ENCODE assay signal across 35 cellular contexts in genomic region chr12:9786726-9787339, GRCh38. TPM values are rescaled to one million over a fixed set of nuclear protein-coding genes. Genes with fewer than 3 reads are reported as not detected.
DNase-seq lines count a peak whose midpoint lies in the region; ATAC-seq and TF ChIP-seq lines count a peak whose summit lies in the region.
"Had no signal": no experiment of that assay in that cellular context is flagged by ENCODE, and none has a peak within 500 bp of the region (broad histone marks: within the 10 kb centered on the region; RNA-seq: fewer than 3 reads in every experiment).

No MANE protein-coding gene starts in this region.

- no peak overlapping the region for H3K23ac ChIP-seq in H9 (ENCODE audit: insufficient read length, low read depth, low read length)

- no peak overlapping the region for H3K4me3 Mint-ChIP-seq in H9
- peak overlapping the region; percentile 56 for H3K4me3 Mint-ChIP-seq in activated T-helper 17 cell treated with anti-CD3 and anti-CD28 coated beads, Interleukin-2, amount 50 U/mL, for 72 hours
- no peak overlapping the region for H3K4me3 Mint-ChIP-seq in CD4-positive, alpha-beta T cell
- no peak overlapping the region for H3K4me3 Mint-ChIP-seq in CD4-positive, alpha-beta memory T cell
- H3K4me3 Mint-ChIP-seq: activated CD4-positive, alpha-beta T cell treated with anti-CD3 and anti-CD28 coated beads, Interleukin-2, amount 10 ng/mL, durations not matched to agents 24 days and 14 days; activated naive CD8-positive, alpha-beta T cell treated with anti-CD3 and anti-CD28 coated beads, Interleukin-2, amount 10 ng/mL, durations not matched to agents 7 days and 5 days had no signal

- no peaks in the 10 kb centered on the region; the same call in 1 of the 2 replicates for H3K27me3 Mint-ChIP-seq in H9 (ENCODE audit: low read depth)
- no peaks in the 10 kb centered on the region for H3K27me3 Mint-ChIP-seq in activated T-helper 17 cell treated with anti-CD3 and anti-CD28 coated beads, Interleukin-2, amount 50 U/mL, for 72 hours
- no peaks in the 10 kb centered on the region for H3K27me3 Mint-ChIP-seq in CD4-positive, alpha-beta T cell
- no peaks in the 10 kb centered on the region for H3K27me3 Mint-ChIP-seq in CD4-positive, alpha-beta memory T cell
- H3K27me3 Mint-ChIP-seq: activated CD4-positive, alpha-beta T cell treated with anti-CD3 and anti-CD28 coated beads, Interleukin-2, amount 10 ng/mL, durations not matched to agents 24 days and 14 days; activated naive CD8-positive, alpha-beta T cell treated with anti-CD3 and anti-CD28 coated beads, Interleukin-2, amount 10 ng/mL, durations not matched to agents 7 days and 5 days had no signal

- no peak overlapping the region for H2BK20ac ChIP-seq in H9 (ENCODE audit: low read depth, low read length, poor library complexity, severe bottlenecking)

- DNase-seq in H9 = no peak
- peak; percentile 4 for DNase-seq in glomerular visceral epithelial cell (ENCODE audit: extremely low spot score)
- DNase-seq in CD4-positive, alpha-beta T cell = no peak
- no peak for DNase-seq in CD4-positive, alpha-beta memory T cell
- no peak for DNase-seq in activated effector memory CD4-positive, alpha-beta T cell treated with Interleukin-2 at 50 U/mL for 16 hours
- no peak for DNase-seq in GDM1 (lab: John Stamatoyannopoulos, UW)
- DNase-seq: activated CD4-positive, alpha-beta T cell treated with anti-CD3 and anti-CD28 coated beads, Interleukin-2, amount 10 ng/mL, durations not matched to agents 24 days and 14 days; activated naive CD8-positive, alpha-beta T cell treated with anti-CD3 and anti-CD28 coated beads, Interleukin-2, amount 10 ng/mL, durations not matched to agents 7 days and 5 days; Calu3; DND-41; glutamatergic neuron; NCI-H1417; NCI-H2081; NCI-H2227 treated with DMSO at 0.1 percent for 48 hours; NCI-H69; right cardiac atrium; SHP77; stimulated activated CD4-positive, alpha-beta T cell treated with anti-CD3 and anti-CD28 coated beads, Interleukin-12 subunit alpha, Interleukin-12 subunit beta, amount 100 ng/mL, for 4 hours; stimulated activated CD4-positive, alpha-beta T cell treated with anti-CD3 and anti-CD28 coated beads, Interleukin-4, amount 100 ng/mL, for 1 hour; substantia nigra; SW 1271; T-helper 9 cell; upper lobe of left lung; WERI-Rb-1 had no signal

- H4K5ac ChIP-seq in H9 (ENCODE audit: insufficient read length, low read depth, low read length) = no peak overlapping the region

- H3K27ac Mint-ChIP-seq in H9 = peak overlapping the region; percentile 54 to 92 (median 90)
- H3K27ac Mint-ChIP-seq in activated T-helper 17 cell treated with anti-CD3 and anti-CD28 coated beads, Interleukin-2, amount 50 U/mL, for 72 hours = no peak overlapping the region
- no peak overlapping the region for H3K27ac Mint-ChIP-seq in CD4-positive, alpha-beta T cell
- peak overlapping the region in 1 of 7 donors; percentile 73 for H3K27ac Mint-ChIP-seq in CD4-positive, alpha-beta memory T cell
- H3K27ac Mint-ChIP-seq: activated CD4-positive, alpha-beta T cell treated with anti-CD3 and anti-CD28 coated beads, Interleukin-2, amount 10 ng/mL, durations not matched to agents 24 days and 14 days; activated naive CD8-positive, alpha-beta T cell treated with anti-CD3 and anti-CD28 coated beads, Interleukin-2, amount 10 ng/mL, durations not matched to agents 7 days and 5 days had no signal

- H3K18ac ChIP-seq in H9 (ENCODE audit: insufficient read length, low read depth, low read length) = no peak overlapping the region

- H3T11ph ChIP-seq in H9 (ENCODE audit: low read length) = no peak overlapping the region

- no peak for ATAC-seq in activated T-helper 17 cell treated with anti-CD3 and anti-CD28 coated beads, Interleukin-2, amount 50 U/mL, for 72 hours (replicated peaks)
- no peak for ATAC-seq in CD4-positive, alpha-beta T cell (ENCODE audit: poor library complexity)
- ATAC-seq: Panc1, right cardiac atrium had no signal

- H2BK12ac ChIP-seq in H9 (ENCODE audit: insufficient read length, low read depth, low read length) = no peak overlapping the region

- no peak for TF ChIP-seq CTCF in H9 (conservative IDR thresholded peaks at IDR 0.05)
- no peak for TF ChIP-seq CTCF in CD4-positive, alpha-beta T cell (IDR thresholded peaks at IDR 0.05)

- H4K8ac ChIP-seq in H9 (replicated peaks; ENCODE audit: insufficient read length, low read depth, low read length) = no peak overlapping the region

- H3K4ac ChIP-seq in H9 (ENCODE audit: low read depth, low read length) = no peak overlapping the region

- intact Hi-C loops in CD4-positive, alpha-beta T cell (cut with DNase I, micrococcal nuclease) = no loop called here
- intact Hi-C loops in CD4-positive, alpha-beta memory T cell (cut with micrococcal nuclease) = no loop called here

- H2BK15ac ChIP-seq in H9 (ENCODE audit: low read depth, low read length) = no peak overlapping the region

- no peak overlapping the region for H4K91ac ChIP-seq in H9 (ENCODE audit: insufficient read length, low read depth, low read length)

- no peaks in the 10 kb centered on the region for H3K79me1 ChIP-seq in H9 (ENCODE audit: insufficient read depth, low read depth, low read length, poor library complexity, severe bottlenecking)

- H3K9me3 Mint-ChIP-seq in H9 = peaks cover 12% of the 10 kb centered on the region in 2 experiments
- peaks cover 4% of the 10 kb centered on the region for H3K9me3 Mint-ChIP-seq in activated T-helper 17 cell treated with anti-CD3 and anti-CD28 coated beads, Interleukin-2, amount 50 U/mL, for 72 hours
- no peaks in the 10 kb centered on the region for H3K9me3 Mint-ChIP-seq in CD4-positive, alpha-beta T cell
- H3K9me3 Mint-ChIP-seq in CD4-positive, alpha-beta memory T cell = peaks cover 0 to 2% (median 0%) of the 10 kb centered on the region in 8 donors

- WGBS in H9 (ENCODE audit: extremely low coverage, insufficient read length, low lambda C conversion rate) = no CpG with 5 or more reads among the region's 2 CpGs

- H3K4me1 ChIP-seq in H9 (ENCODE audit: insufficient read depth, low read length) (peaks cover 2% of the 10 kb centered on the region; the same call in 1 of the 2 replicates), HUES6 (ENCODE audit: control insufficient read depth, insufficient read depth, low read length) (peaks cover 33% of the 10 kb centered on the region)
- peaks cover 11% of the 10 kb centered on the region for H3K4me1 ChIP-seq in CD4-positive, alpha-beta memory T cell (ENCODE audit: insufficient read depth, low read length)
- H3K4me1 ChIP-seq: BLaER1 treated with 17β-estradiol and CSF1 and Interleukin-3, amounts not matched to agents 10 nM and 100 nM; upper lobe of left lung had no signal

- H3K27ac ChIP-seq in H9 (ENCODE audit: insufficient read length, low read depth, low read length) = no peak overlapping the region
- H3K27ac ChIP-seq in HUES6 (ENCODE audit: low read depth, low read length) = 0 out of 2 replicates have a peak overlapping the region, but pooled peaks have one; percentile 53
- H3K27ac ChIP-seq in CD4-positive, alpha-beta T cell (ENCODE audit: low read depth, low read length) = no peak overlapping the region
- no peak overlapping the region for H3K27ac ChIP-seq in CD4-positive, alpha-beta memory T cell (ENCODE audit: low read depth, low read length)
- H3K27ac ChIP-seq: BLaER1 treated with 17β-estradiol and CSF1 and Interleukin-3, amounts not matched to agents 10 nM and 100 nM; brain microvascular endothelial cell; upper lobe of left lung; WERI-Rb-1 had no signal

- H4K20me1 ChIP-seq in H9 (ENCODE audit: control insufficient read depth, insufficient read depth, insufficient read length) = no peaks in the 10 kb centered on the region
- H4K20me1 ChIP-seq: BLaER1 treated with 17β-estradiol and CSF1 and Interleukin-3, amounts not matched to agents 10 nM and 100 nM had no signal

- H2BK120ac ChIP-seq in H9 (ENCODE audit: low read depth, low read length, poor library complexity, severe bottlenecking) = no peak overlapping the region

- POLR2A ChIA-PET in CD4-positive, alpha-beta T cell (lab: Charles Lee) = no interaction called here
- POLR2A ChIA-PET in CD4-positive, alpha-beta memory T cell (lab: Charles Lee; ENCODE audit: partially characterized antibody) = no interaction called here

- H2AFZ ChIP-seq in H9 (ENCODE audit: low read length) = no peak overlapping the region

- H3K79me2 ChIP-seq in H9 (ENCODE audit: insufficient read depth, low read length) = no peaks in the 10 kb centered on the region

- no peak overlapping the region for H3K9ac ChIP-seq in H9 (ENCODE audit: extremely low read depth, insufficient read length, low read length)
- H3K9ac ChIP-seq in HUES6 (ENCODE audit: low read length) = no peak overlapping the region
- H3K9ac ChIP-seq: BLaER1 treated with 17β-estradiol and CSF1 and Interleukin-3, amounts not matched to agents 10 nM and 100 nM had no signal

- H3K36me3 ChIP-seq in HUES6 (ENCODE audit: control insufficient read depth, insufficient read depth, low read length) = no peaks in the 10 kb centered on the region
- H3K36me3 ChIP-seq in CD4-positive, alpha-beta memory T cell (ENCODE audit: insufficient read depth, low read length) = no peaks in the 10 kb centered on the region
- H3K36me3 ChIP-seq: BLaER1 treated with 17β-estradiol and CSF1 and Interleukin-3, amounts not matched to agents 10 nM and 100 nM; brain microvascular endothelial cell; upper lobe of left lung; WERI-Rb-1 had no signal

- H3K4me3 ChIP-seq in HUES6 (ENCODE audit: low read depth, low read length) = no peak overlapping the region
- H3K4me3 ChIP-seq in CD4-positive, alpha-beta memory T cell (ENCODE audit: low read length in 2 of 2) = no peak overlapping the region
- H3K4me3 ChIP-seq: BLaER1 treated with 17β-estradiol and CSF1 and Interleukin-3, amounts not matched to agents 10 nM and 100 nM; upper lobe of left lung had no signal

- H3K56ac ChIP-seq in H9 (ENCODE audit: insufficient read length, low read depth, low read length) = no peak overlapping the region

- CTCF ChIA-PET in CD4-positive, alpha-beta T cell (lab: Charles Lee) = interaction anchor here (1.3 kb wide), 1 partner anchor 36 kb away, joined by 3 read pairs; no protein-coding TSS in a partner anchor
- CTCF ChIA-PET in CD4-positive, alpha-beta memory T cell (lab: Charles Lee; ENCODE audit: partially characterized antibody) = interaction anchor here (0.7 kb wide), 1 partner anchor 11 kb away, joined by 3 read pairs; no protein-coding TSS in a partner anchor

- H2AK5ac ChIP-seq in H9 (ENCODE audit: insufficient read length, low read length) = no peak overlapping the region

- H3K36me3 Mint-ChIP-seq in H9 (ENCODE audit: insufficient read depth in 1 of 3, low read depth in 3 of 3) = peaks cover 4 to 27% (median 11%) of the 10 kb centered on the region in 3 experiments; a peak in 6 of 7 replicates
- no peaks in the 10 kb centered on the region for H3K36me3 Mint-ChIP-seq in activated T-helper 17 cell treated with anti-CD3 and anti-CD28 coated beads, Interleukin-2, amount 50 U/mL, for 72 hours (ENCODE audit: low read depth)
- H3K36me3 Mint-ChIP-seq in CD4-positive, alpha-beta T cell (ENCODE audit: low read depth) = no peaks in the 10 kb centered on the region
- H3K36me3 Mint-ChIP-seq in CD4-positive, alpha-beta memory T cell = no peaks in the 10 kb centered on the region

- H3K23me2 ChIP-seq in H9 (ENCODE audit: insufficient read length, low read depth, low read length, poor library complexity, severe bottlenecking) = no peaks in the 10 kb centered on the region

- no peak overlapping the region for H3K4me2 ChIP-seq in H9 (ENCODE audit: insufficient read depth, insufficient read length, low read length)
- H3K4me2 ChIP-seq: BLaER1 treated with 17β-estradiol and CSF1 and Interleukin-3, amounts not matched to agents 10 nM and 100 nM had no signal

- H3K14ac ChIP-seq in H9 (ENCODE audit: insufficient read depth, low read length) = no peak overlapping the region

- H3K9me3 ChIP-seq in H9 (ENCODE audit: control insufficient read depth, low read depth, low read length) (no peaks in the 10 kb centered on the region), HUES6 (ENCODE audit: control insufficient read depth, insufficient read depth, low read depth, low read length) (no peaks in the 10 kb centered on the region; the same call in 1 of the 2 replicates)
- no peaks in the 10 kb centered on the region for H3K9me3 ChIP-seq in CD4-positive, alpha-beta T cell (ENCODE audit: control insufficient read depth, low read length)
- no peaks in the 10 kb centered on the region for H3K9me3 ChIP-seq in CD4-positive, alpha-beta memory T cell (ENCODE audit: control insufficient read depth in 1 of 2, low read length in 2 of 2)
- H3K9me3 ChIP-seq: upper lobe of left lung had no signal

- H2BK5ac ChIP-seq in H9 (ENCODE audit: insufficient read length, low read length) = no peak overlapping the region

- H3K27me3 ChIP-seq in H9 (ENCODE audit: insufficient read depth, low read length) = no peaks in the 10 kb centered on the region
- H3K27me3 ChIP-seq in HUES6 (ENCODE audit: control insufficient read depth, insufficient read depth, low read length) = no peaks in the 10 kb centered on the region
- H3K27me3 ChIP-seq in CD4-positive, alpha-beta T cell (ENCODE audit: control insufficient read depth, insufficient read depth, low read length) = no peaks in the 10 kb centered on the region
- H3K27me3 ChIP-seq in CD4-positive, alpha-beta memory T cell (ENCODE audit: insufficient read depth, low read length) = no peaks in the 10 kb centered on the region
- H3K27me3 ChIP-seq: BLaER1 treated with 17β-estradiol and CSF1 and Interleukin-3, amounts not matched to agents 10 nM and 100 nM; brain microvascular endothelial cell; upper lobe of left lung had no signal

- peaks cover 52% of the 10 kb centered on the region in 2 experiments for H3K4me1 Mint-ChIP-seq in H9
- peaks cover 10% of the 10 kb centered on the region for H3K4me1 Mint-ChIP-seq in activated T-helper 17 cell treated with anti-CD3 and anti-CD28 coated beads, Interleukin-2, amount 50 U/mL, for 72 hours
- peaks cover 13% of the 10 kb centered on the region for H3K4me1 Mint-ChIP-seq in CD4-positive, alpha-beta T cell (ENCODE audit: low read depth)
- H3K4me1 Mint-ChIP-seq in CD4-positive, alpha-beta memory T cell = peaks cover 6 to 23% (median 15%) of the 10 kb centered on the region in 4 donors

RNA-seq across cellular contexts. Expression of gene CD69, which starts 26.1 kb away (rescaled TPM):
- not detected in 2 replicates for total RNA-seq in H9 (2021)
- 100 to 1,000 TPM in 1 of 2 donors, 10 to 100 TPM in 1; 51.8 to 150 TPM for total RNA-seq in activated T-helper 17 cell treated with anti-CD3 and anti-CD28 coated beads, Interleukin-2, amount 50 U/mL, for 72 hours
- 100 to 1,000 TPM; 631 to 659 TPM for total RNA-seq in CD4-positive, alpha-beta T cell
- total RNA-seq in CD4-positive, alpha-beta memory T cell = 10 to 100 TPM; 31.0 to 35.9 TPM
- polyA plus RNA-seq in CD4-positive, alpha-beta memory T cell = 1,000 to 10,000 TPM in 1 of 2 donors, 100 to 1,000 TPM in 1; 145 to 1,121 TPM
- polyA plus RNA-seq: AG04450 had no signal

RNA-seq across cellular contexts. Expression of gene KLRF1, which starts 40.4 kb away (rescaled TPM):
- total RNA-seq in H9 (2021) = not detected in 2 replicates
- total RNA-seq in activated T-helper 17 cell treated with anti-CD3 and anti-CD28 coated beads, Interleukin-2, amount 50 U/mL, for 72 hours = not detected
- total RNA-seq in CD4-positive, alpha-beta T cell = under 1 TPM in 1 of 2 experiments, not detected in 1; 0.44 TPM
- under 1 TPM; 0.28 to 0.49 TPM for total RNA-seq in CD4-positive, alpha-beta memory T cell
- polyA plus RNA-seq in CD4-positive, alpha-beta memory T cell = 1 to 10 TPM in 1 of 2 donors, under 1 TPM in 1; 0.30 to 1.1 TPM
- total RNA-seq: activated CD4-positive, alpha-beta T cell treated with anti-CD3 and anti-CD28 coated beads, Interleukin-2, amount 10 ng/mL, durations not matched to agents 24 days and 14 days; Calu3; cerebellum; endothelial cell of umbilical vein; mucosa of gallbladder had no signal
- polyA plus RNA-seq: AG04450, endothelial cell of umbilical vein, neural cell had no signal

RNA-seq across cellular contexts. Expression of gene CLECL1, which starts 53.9 kb away (rescaled TPM):
- total RNA-seq in H9 (2021) = not detected in 2 replicates
- total RNA-seq in activated T-helper 17 cell treated with anti-CD3 and anti-CD28 coated beads, Interleukin-2, amount 50 U/mL, for 72 hours = 1 to 10 TPM; 6.1 to 7.7 TPM
- total RNA-seq in CD4-positive, alpha-beta T cell = 1 to 10 TPM in 1 of 2 experiments, under 1 TPM in 1; 0.44 to 1.7 TPM
- 1 to 10 TPM; 7.2 to 8.6 TPM for total RNA-seq in CD4-positive, alpha-beta memory T cell
- polyA plus RNA-seq in CD4-positive, alpha-beta memory T cell = 1 to 10 TPM; 4.3 to 7.5 TPM
- total RNA-seq: Calu3, cerebellum, endothelial cell of umbilical vein, lung microvascular endothelial cell had no signal
- polyA plus RNA-seq: AG04450, endothelial cell of umbilical vein, neural cell had no signal

Comparison
In these comparisons a context has a peak if more than half of its experiments do, and no peak if none do; other contexts are left out.
1. H3K27ac Mint-ChIP-seq: peak in H9 (3 of 3); none in activated T-helper 17 cell treated with anti-CD3 and anti-CD28 coated beads, Interleukin-2, amount 50 U/mL, for 72 hours (single experiment) and CD4-positive, alpha-beta T cell (single experiment).
2. RNA of gene CD69, which starts 26.1 kb away (total RNA-seq): 631 to 659 TPM in CD4-positive, alpha-beta T cell, 51.8 to 150 TPM in activated T-helper 17 cell treated with anti-CD3 and anti-CD28 coated beads, Interleukin-2, amount 50 U/mL, for 72 hours and 31.0 to 35.9 TPM in CD4-positive, alpha-beta memory T cell; not detected in H9; every median in the first group is over 10 times any median in the second.